12 cellular contexts compared by ENCODE assay signal in the genomic region with DNA sequence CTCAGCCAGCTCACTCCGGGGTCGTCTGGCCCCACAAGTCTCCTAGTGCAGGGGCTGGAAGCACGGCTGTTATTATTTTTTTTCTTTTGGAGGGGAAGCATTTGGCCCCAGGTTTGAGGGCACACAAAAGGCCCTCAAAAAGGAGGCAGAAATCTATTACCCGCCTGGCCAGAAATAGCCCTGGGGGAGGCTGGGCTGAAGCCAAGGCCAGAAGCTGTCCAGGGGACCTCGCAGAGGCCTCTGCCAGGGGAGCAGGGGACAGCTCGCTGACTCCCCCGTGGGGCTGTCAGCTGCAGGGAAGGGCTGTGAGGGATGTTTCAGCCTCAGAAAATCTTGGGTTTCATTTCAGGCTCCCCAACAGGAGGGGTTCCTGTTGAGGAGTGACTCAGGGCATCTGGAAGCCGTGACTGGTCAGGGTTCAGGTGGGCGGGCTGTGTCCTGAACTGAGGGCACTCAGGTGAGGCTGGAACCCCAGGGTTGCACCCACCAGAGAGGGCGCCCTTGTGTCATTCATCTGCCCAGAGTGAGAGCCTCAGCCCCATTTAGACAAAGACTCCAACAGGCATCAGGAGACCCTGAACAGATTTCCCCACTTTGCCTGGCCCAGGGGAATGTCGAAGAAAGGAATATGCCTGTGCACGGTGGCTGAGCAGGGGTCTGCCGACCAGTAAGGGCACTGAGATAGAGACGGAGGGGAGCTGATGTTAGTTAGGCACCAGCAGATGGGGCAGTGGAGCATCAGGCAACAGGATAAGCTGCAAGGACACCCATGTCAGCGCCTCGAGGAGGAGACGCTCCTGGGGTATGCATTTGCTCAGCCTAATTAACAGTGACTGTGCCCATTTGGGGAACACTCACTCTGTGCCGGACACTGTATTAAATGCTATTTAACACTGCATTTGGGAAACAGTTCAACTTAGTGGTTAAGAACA. TPM values are rescaled to one million over a fixed set of nuclear protein-coding genes. Genes with fewer than 3 reads are reported as not detected.
DNase-seq lines count a peak whose midpoint lies in the region; ATAC-seq and TF ChIP-seq lines count a peak whose summit lies in the region.
"Had no signal": no experiment of that assay in that cellular context is flagged by ENCODE, and none has a peak within 500 bp of the region (broad histone marks: within the 10 kb centered on the region; RNA-seq: fewer than 3 reads in every experiment).

No MANE protein-coding gene starts in this region.

- no peaks in the 10 kb centered on the region for H3F3A ChIP-seq in DOHH2 (ENCODE audit: control insufficient read depth, insufficient read depth)

- peak in 1 of 2 experiments; percentile 11 for DNase-seq in HL-60 (ENCODE audit: low read depth in 1 of 2, low spot score in 1 of 2)
- DNase-seq in astrocyte of the hippocampus (ENCODE audit: low read depth, low spot score) = peak; percentile 28
- peak; percentile 60 for DNase-seq in islet precursor cell
- no peak for DNase-seq in LoVo (ENCODE audit: low spot score)
- DNase-seq in transverse colon = no peak
- no peak for DNase-seq in NCI-H1105 (lab: John Stamatoyannopoulos, UW)
- DNase-seq: activated T-cell treated with anti-CD3 and anti-CD28 coated beads, Interleukin-2, amount 50 U/mL, for 4 hours; stimulated activated naive CD4-positive, alpha-beta T cell had no signal

- H3K9me3 ChIP-seq in DOHH2 (ENCODE audit: control insufficient read depth, insufficient read depth, low read length) (no peaks in the 10 kb centered on the region), transverse colon (no peaks in the 10 kb centered on the region)

- no peaks in the 10 kb centered on the region for H4K20me1 ChIP-seq in DOHH2 (ENCODE audit: control insufficient read depth, insufficient read depth, low read depth, low read length)

- no peaks in the 10 kb centered on the region for H3K9me2 ChIP-seq in DOHH2 (replicated peaks; ENCODE audit: control insufficient read depth, low read length)

- no peak overlapping the region for H3K4me2 ChIP-seq in DOHH2 (ENCODE audit: low read length)

- no peak for TF ChIP-seq EP300 in transverse colon (IDR thresholded peaks at IDR 0.05; ENCODE audit: low read depth)

- H3K27ac ChIP-seq in DOHH2 (ENCODE audit: low read depth, low read length) = no peak overlapping the region
- no peak overlapping the region for H3K27ac ChIP-seq in HL-60 (replicated peaks)
- no peak overlapping the region for H3K27ac ChIP-seq in transverse colon

- TF ChIP-seq CTCF in DOHH2 (IDR thresholded peaks at IDR 0.05; ENCODE audit: low read depth, low read length, poor library complexity, severe bottlenecking) (peak; percentile 79), HL-60 (IDR thresholded peaks at IDR 0.05; ENCODE audit: insufficient read depth, low read length) (peak; percentile 11), transverse colon (IDR thresholded peaks at IDR 0.05) (no peak)

- no peak for ATAC-seq in HG02588 (IDR thresholded peaks at IDR 0.05; ENCODE audit: unreplicated experiment)
- ATAC-seq: activated T-cell treated with anti-CD3 and anti-CD28 coated beads, Interleukin-2, amount 50 U/mL, for 4 hours had no signal

- no peaks in the 10 kb centered on the region for H3K27me3 ChIP-seq in DOHH2 (ENCODE audit: control insufficient read depth, low read length)
- H3K27me3 ChIP-seq in HL-60 (ENCODE audit: insufficient read depth, poor library complexity, severe bottlenecking) = no peaks in the 10 kb centered on the region
- peaks cover 14% of the 10 kb centered on the region for H3K27me3 ChIP-seq in transverse colon

- no peak for TF ChIP-seq POLR2A in transverse colon (IDR thresholded peaks at IDR 0.05)

- H3K79me2 ChIP-seq in DOHH2 (ENCODE audit: control insufficient read depth, low read length) = no peaks in the 10 kb centered on the region

- H3K36me3 ChIP-seq in DOHH2 (ENCODE audit: control insufficient read depth, low read length) (no peaks in the 10 kb centered on the region), transverse colon (no peaks in the 10 kb centered on the region)

- H3K4me1 ChIP-seq in DOHH2 (ENCODE audit: control insufficient read depth, low read length) (no peaks in the 10 kb centered on the region), transverse colon (no peaks in the 10 kb centered on the region)

- intact Hi-C loops in transverse colon (cut with DNase I; ENCODE audit: low total_unique reads) = no loop called here

- in situ Hi-C loops in transverse colon (cut with MboI; ENCODE audit: low pct_ligation_motif_present in 1 of 4, low pct_unique_long_range_greater_than_20kb in 1 of 4, low sequenced_read_pairs in 3 of 4) = loop anchor here in 2 of 4 donors (25.0 kb wide), 1 partner anchor 290 kb away; no protein-coding TSS in a partner anchor

- H3K4me3 ChIP-seq in DOHH2 (ENCODE audit: low read length) = no peak overlapping the region
- no peak overlapping the region for H3K4me3 ChIP-seq in HL-60 (replicated peaks; ENCODE audit: insufficient read depth, low read length)
- H3K4me3 ChIP-seq in transverse colon = no peak overlapping the region
- H3K4me3 ChIP-seq: skin epidermis had no signal

- 54 to 80% methylated on average over 1 to 18 of the region's 18 CpGs for WGBS in transverse colon (ENCODE audit: low coverage in 1 of 2), 2 donors

RNA-seq across cellular contexts. Expression of gene SLC6A11, which starts 43.5 kb away (rescaled TPM):
- total RNA-seq in transverse colon = not detected
- total RNA-seq: activated T-cell treated with anti-CD3 and anti-CD28 coated beads, Interleukin-2, amount 50 U/mL, for 4 hours; M059J had no signal

Comparison
In these comparisons a context has a peak if more than half of its experiments do, and no peak if none do; other contexts are left out.
1. CTCF ChIP-seq: peak in DOHH2 (single experiment) and HL-60 (single experiment); none in transverse colon (0 of 5).
2. DNase-seq: peak in astrocyte of the hippocampus (single experiment) and islet precursor cell (single experiment); none in LoVo (single experiment), transverse colon (single experiment) and NCI-H1105 (single experiment).